Comparison of ENCODE assay signal across 21 cellular contexts in the genomic region with DNA sequence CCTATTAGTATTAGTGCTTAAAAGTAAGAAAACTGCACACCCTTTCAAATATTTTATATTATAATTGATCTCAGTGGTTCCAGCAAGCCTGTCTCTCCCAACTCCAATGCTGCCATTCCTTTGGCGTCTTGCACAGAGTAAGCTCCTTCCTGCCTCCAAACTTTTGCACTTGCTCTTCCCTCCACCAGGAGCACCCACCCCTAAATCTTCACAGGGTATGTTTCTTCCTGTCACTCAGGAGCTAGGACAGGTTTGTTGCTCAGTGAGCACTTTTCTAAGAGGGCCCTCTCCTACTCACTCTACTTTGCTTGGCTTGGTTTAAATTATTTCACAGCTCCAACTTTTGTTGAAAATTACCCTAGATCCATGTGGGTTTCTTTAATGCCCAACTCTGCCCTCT.
"Had no signal": no experiment of that assay in that cellular context is flagged by ENCODE, and none has a peak within 500 bp of the region (broad histone marks: within the 10 kb centered on the region; RNA-seq: fewer than 3 reads in every experiment).

No MANE protein-coding gene starts in this region.

- DNase-seq: cortex of kidney; dorsolateral prefrontal cortex; effector CD8-positive, alpha-beta T cell; esophagus squamous epithelium; foreskin fibroblast; hippocampal formation; kidney glomerular epithelial cell; naive thymus-derived CD4-positive, alpha-beta T cell; nephron progenitor cell; right cardiac atrium; small intestine; stimulated activated CD4-positive, alpha-beta T cell treated with anti-CD3 and anti-CD28 coated beads, Interleukin-12 subunit alpha, Interleukin-12 subunit beta, amount 100 ng/mL, for 4 hours; stimulated activated naive CD4-positive, alpha-beta T cell; stomach; substantia nigra; transverse colon had no signal

- H3K9me3 Mint-ChIP-seq: nephron progenitor cell had no signal

- H3K27ac Mint-ChIP-seq: naive thymus-derived CD4-positive, alpha-beta T cell; nephron progenitor cell had no signal

- H3K36me3 Mint-ChIP-seq: naive thymus-derived CD4-positive, alpha-beta T cell had no signal

- H3K4me3 Mint-ChIP-seq: naive thymus-derived CD4-positive, alpha-beta T cell; nephron progenitor cell had no signal

- H3K36me3 ChIP-seq: esophagus squamous epithelium, neutrophil, stomach, thoracic aorta, transverse colon had no signal

- ATAC-seq: naive thymus-derived CD4-positive, alpha-beta T cell; right cardiac atrium had no signal

- H3K4me3 ChIP-seq: dorsolateral prefrontal cortex, esophagus squamous epithelium, stomach, thoracic aorta, transverse colon had no signal

- FAIRE-seq: endometrium, islet of Langerhans, small intestine had no signal

- H3K27ac ChIP-seq: dorsolateral prefrontal cortex, epithelial cell of prostate, esophagus squamous epithelium, neutrophil, stomach, thoracic aorta, transverse colon had no signal

- H3K4me1 Mint-ChIP-seq: naive thymus-derived CD4-positive, alpha-beta T cell had no signal

- H3K27me3 ChIP-seq: dorsolateral prefrontal cortex, stomach, transverse colon had no signal

- H3K4me1 ChIP-seq: esophagus squamous epithelium, stomach, transverse colon had no signal

- H3K9me3 ChIP-seq: esophagus squamous epithelium, neutrophil, stomach, thoracic aorta, transverse colon had no signal
